In genomic region chr18:63936932-63937393, GRCh38 we compare ENCODE assay signal across 9 cellular contexts. TPM values are rescaled to one million over a fixed set of nuclear protein-coding genes. Genes with fewer than 3 reads are reported as not detected.
DNase-seq lines count a peak whose midpoint lies in the region; ATAC-seq, FAIRE-seq and TF ChIP-seq lines count a peak whose summit lies in the region.
"Had no signal": no experiment of that assay in that cellular context is flagged by ENCODE, and none has a peak within 500 bp of the region (broad histone marks: within the 10 kb centered on the region; RNA-seq: fewer than 3 reads in every experiment).

No MANE protein-coding gene starts in this region.

- H4K20me1 ChIP-seq in GM12878 (ENCODE audit: control insufficient read depth, insufficient read depth): no peaks in the 10 kb centered on the region

- POLR2A ChIA-PET in GM12878 (lab: Charles Lee): interaction anchor here (0.6 to 2.1 kb wide), 8 partner anchors 11 to 124 kb away, joined by 3 to 15 read pairs (median 3); partner anchors contain the start of genes SERPINB10 and SERPINB2

- ATAC-seq in GM18502 (IDR thresholded peaks at IDR 0.05; ENCODE audit: poor library complexity, unreplicated experiment) (peak; percentile 24), HG02884 (IDR thresholded peaks at IDR 0.05; ENCODE audit: unreplicated experiment) (peak; percentile 13), GM12878 (peak; percentile 71), HG02610 (IDR thresholded peaks at IDR 0.05; ENCODE audit: unreplicated experiment) (no peak)

- no TSS peak for BruUV-seq in GM12878 (replicated peaks; lab: Mats Ljungman, UMichigan)

- no peak for TF ChIP-seq RAD21 in GM12878 (IDR thresholded peaks at IDR 0.05; ENCODE audit: insufficient read depth, low read depth, low read length)

- H2AFZ ChIP-seq in GM12878 (ENCODE audit: control insufficient read depth, low read depth, low read length): peak overlapping the region; percentile 80

- TF ChIP-seq EP300 in GM12878 (IDR thresholded peaks at IDR 0.05; ENCODE audit: borderline replicate concordance in 1 of 2, control insufficient read depth in 1 of 2, low read depth in 2 of 2, low read length in 2 of 2): no peak
- TF ChIP-seq EP300 in ovary (IDR thresholded peaks at IDR 0.05): no peak

- no peak overlapping the region for H3K27ac ChIP-seq in GM12878 (ENCODE audit: control insufficient read depth, insufficient read depth)
- no peak overlapping the region for H3K27ac ChIP-seq in ovary

- DNase-seq in GM12878 (ENCODE audit: low read depth, low spot score) (no peak), ovary (no peak), islet precursor cell (no peak), NCI-H187 (lab: John Stamatoyannopoulos, UW) (no peak)
- no peak for DNase-seq in activated CD8-positive, alpha-beta memory T cell treated with anti-CD3 and anti-CD28 coated beads, Interleukin-2, amount 50 U/mL, for 4 hours

- H3K9me3 ChIP-seq in GM12878 (replicated peaks; ENCODE audit: control insufficient read depth, insufficient read depth, low read length) (no peaks in the 10 kb centered on the region), ovary (no peaks in the 10 kb centered on the region)

- WGBS in GM12878 (ENCODE audit: insufficient coverage, insufficient replicate concordance, low lambda C conversion rate, missing lambda C conversion rate): 3% methylated on average over 19 of the region's 19 CpGs
- WGBS in ovary, 3 donors: 40 to 52% (median 40%) methylated on average over 19 of the region's 19 CpGs

- H3K36me3 ChIP-seq in GM12878 (ENCODE audit: control insufficient read depth in 2 of 2, insufficient read depth in 2 of 2, low read length in 1 of 2) (no peaks in the 10 kb centered on the region), ovary (no peaks in the 10 kb centered on the region)

- TF ChIP-seq CTCF in GM12878 (IDR thresholded peaks at IDR 0.05 in 2 of 3, conservative IDR thresholded peaks at IDR 0.05 in 1 of 3; ENCODE audit: control insufficient read depth in 2 of 3, extremely low read depth in 1 of 3, insufficient read depth in 1 of 3, low read depth in 3 of 3, low read length in 3 of 3) (no peak), ovary (IDR thresholded peaks at IDR 0.05) (no peak)

- H3K27me3 ChIP-seq in GM12878 (replicated peaks in 1 of 2; ENCODE audit: control insufficient read depth in 2 of 2, insufficient read depth in 2 of 2, low read length in 1 of 2): no peaks in the 10 kb centered on the region
- no peaks in the 10 kb centered on the region for H3K27me3 ChIP-seq in ovary

- H3K4me1 ChIP-seq in GM12878 (ENCODE audit: control insufficient read depth, insufficient read depth, low read length) (peaks cover 9% of the 10 kb centered on the region), ovary (ENCODE audit: insufficient read depth) (peaks cover 4% of the 10 kb centered on the region)

- no peaks in the 10 kb centered on the region for H3K79me2 ChIP-seq in GM12878 (ENCODE audit: control insufficient read depth, insufficient read depth, low read length)

- intact Hi-C loops in GM12878 (cut with micrococcal nuclease; ENCODE audit: unreplicated experiment) (loop anchor here (1.0 kb wide), 5 partner anchors 42 to 419 kb away; no protein-coding TSS in a partner anchor), ovary (cut with DNase I) (no loop called here)

- SMC1A ChIA-PET in GM12878 (lab: Charles Lee; ENCODE audit: uncharacterized antibody, unreplicated experiment): interaction anchor here (0.6 to 6.9 kb wide), 32 partner anchors 8 to 420 kb away, joined by 3 to 105 read pairs (median 9); partner anchors contain the start of genes HMSD, SERPINB10 and SERPINB2

- CTCF ChIA-PET in GM12878 (lab: Yijun Ruan, JAX): interaction anchor here (0.6 to 7.2 kb wide), 42 partner anchors 9 to 426 kb away, joined by 3 to 185 read pairs (median 7); partner anchors contain the start of genes HMSD and SERPINB10

- peak overlapping the region; percentile 38 for H3K9ac ChIP-seq in GM12878 (ENCODE audit: control insufficient read depth, insufficient read depth, low read length)

- H3K4me3 ChIP-seq in GM12878: peak overlapping the region; percentile 73
- H3K4me3 ChIP-seq in ovary: peak overlapping the region; percentile 16

- peak overlapping the region; percentile 84 for H3K4me2 ChIP-seq in GM12878 (ENCODE audit: control insufficient read depth, insufficient read depth)

- FAIRE-seq in GM12878 (lab: Jason Lieb, UNC): no peak

- no peak for TF ChIP-seq POLR2A in GM12878 (IDR thresholded peaks at IDR 0.05; ENCODE audit: low read depth, low read length)
- no peak for TF ChIP-seq POLR2A in ovary (IDR thresholded peaks at IDR 0.05)

- in situ Hi-C loops in GM12878 (cut with MboI): loop anchor here (5.0 kb wide), 1 partner anchor 45 kb away; no protein-coding TSS in a partner anchor

- RAD21 ChIA-PET in GM12878 (lab: Charles Lee; ENCODE audit: unreplicated experiment): interaction anchor here (0.9 to 5.5 kb wide), 29 partner anchors 10 to 421 kb away, joined by 3 to 69 read pairs (median 9); partner anchors contain the start of genes HMSD, SERPINB10 and SERPINB2

RNA-seq across cellular contexts. Expression of gene HMSD, which starts 12.1 kb away (rescaled TPM):
- total RNA-seq in GM12878 (2013; cell fraction: nucleolus; rRNA removed): 61.4 and 70.4 TPM in 2 replicates
- total RNA-seq in GM12878 (2014; rRNA removed): 11.7 and 15.7 TPM in 2 replicates
- 24.8 and 41.0 TPM in 2 replicates for total RNA-seq in GM12878 (2014; rRNA removed; fragmentation: Illumina TruSeq; extraction: Trizol)
- 49.4 and 62.2 TPM in 2 replicates for total RNA-seq in GM12878 (2021)
- 6.1 TPM for polyA plus RNA-seq in GM12878 (2011; ENCODE audit: low read depth)
- 49.2 and 90.9 TPM in 2 replicates for polyA plus RNA-seq in GM12878 (2011; rRNA removed)
- polyA plus RNA-seq in GM12878 (2011; cell fraction: cytosol; rRNA removed): 23.5 and 27.0 TPM in 2 replicates
- 71.1 and 78.5 TPM in 2 replicates for polyA plus RNA-seq in GM12878 (2011; cell fraction: nucleus; rRNA removed)
- 15.3 and 41.5 TPM in 2 replicates for polyA plus RNA-seq in GM12878 (2012)
- 45.7 and 83.9 TPM in 2 replicates for polyA plus RNA-seq in GM12878 (2014; fragmentation: Illumina TruSeq; extraction: Trizol)
- 10 to 100 TPM; 31.5 to 33.4 TPM for polyA plus RNA-seq in GM12878 (2014; fragmentation: Nextera tagmentation; extraction: Ambion mirVana)
- polyA plus RNA-seq in GM12878 (2014; rRNA removed): 24.7 and 38.0 TPM in 2 replicates
- 10 to 100 TPM; 37.6 to 52.6 TPM for polyA plus RNA-seq in GM12878 (2016; fragmentation: Nextera tagmentation; extraction: Ambion mirVana)
- polyA minus RNA-seq in GM12878 (2011; rRNA and poly(A)+ RNA removed): 54.5 and 64.6 TPM in 2 replicates
- 4.7 and 17.2 TPM in 2 replicates for polyA minus RNA-seq in GM12878 (2011; cell fraction: cytosol; rRNA and poly(A)+ RNA removed)
- polyA minus RNA-seq in GM12878 (2011; cell fraction: nucleus; rRNA and poly(A)+ RNA removed): 76.6 and 118 TPM in 2 replicates
- total RNA-seq in ovary: 1 to 10 TPM in 1 of 7 donors, not detected in 6; 2.0 TPM
- polyA plus RNA-seq in ovary: under 1 TPM; 0.02 to 0.08 TPM

RNA-seq across cellular contexts. Expression of gene SERPINB10, which starts 29.2 kb away (rescaled TPM):
- 7.7 and 9.4 TPM in 2 replicates for total RNA-seq in GM12878 (2013; cell fraction: nucleolus; rRNA removed)
- total RNA-seq in GM12878 (2014; rRNA removed) (25.1 and 39.7 TPM in 2 replicates), GM12878 (2014; rRNA removed; fragmentation: Illumina TruSeq; extraction: Trizol) (35.6 and 40.6 TPM in 2 replicates), GM12878 (2021) (17.5 and 21.6 TPM in 2 replicates), ovary (1 to 10 TPM in 1 of 7 donors, not detected in 6; 2.0 TPM)
- 6.3 TPM for polyA plus RNA-seq in GM12878 (2011; ENCODE audit: low read depth)
- polyA plus RNA-seq in GM12878 (2011; rRNA removed) (83.5 and 128 TPM in 2 replicates), GM12878 (2014; fragmentation: Illumina TruSeq; extraction: Trizol) (44.6 and 64.1 TPM in 2 replicates), GM12878 (2014; fragmentation: Nextera tagmentation; extraction: Ambion mirVana) (10 to 100 TPM; 20.7 to 23.1 TPM), GM12878 (2014; rRNA removed) (21.0 and 28.3 TPM in 2 replicates), GM12878 (2016; fragmentation: Nextera tagmentation; extraction: Ambion mirVana) (10 to 100 TPM; 12.0 to 12.4 TPM), ovary (not detected)
- 34.4 and 37.0 TPM in 2 replicates for polyA plus RNA-seq in GM12878 (2011; cell fraction: cytosol; rRNA removed)
- polyA plus RNA-seq in GM12878 (2011; cell fraction: nucleus; rRNA removed): 16.5 and 19.3 TPM in 2 replicates
- 8.7 and 13.2 TPM in 2 replicates for polyA plus RNA-seq in GM12878 (2012)
- 30.3 and 53.0 TPM in 2 replicates for polyA minus RNA-seq in GM12878 (2011; rRNA and poly(A)+ RNA removed)
- polyA minus RNA-seq in GM12878 (2011; cell fraction: cytosol; rRNA and poly(A)+ RNA removed): 10.0 and 14.3 TPM in 2 replicates
- 5.5 and 7.7 TPM in 2 replicates for polyA minus RNA-seq in GM12878 (2011; cell fraction: nucleus; rRNA and poly(A)+ RNA removed)
- total RNA-seq: right cardiac atrium had no signal
- polyA plus RNA-seq: right cardiac atrium had no signal

RNA-seq across cellular contexts. Expression of gene SERPINB8, which starts 32.9 kb away (rescaled TPM):
- 23.8 and 26.6 TPM in 2 replicates for total RNA-seq in GM12878 (2013; cell fraction: nucleolus; rRNA removed)
- 9.9 and 11.2 TPM in 2 replicates for total RNA-seq in GM12878 (2014; rRNA removed)
- 11.1 and 12.1 TPM in 2 replicates for total RNA-seq in GM12878 (2014; rRNA removed; fragmentation: Illumina TruSeq; extraction: Trizol)
- total RNA-seq in GM12878 (2021): 21.8 and 22.0 TPM in 2 replicates
- polyA plus RNA-seq in GM12878 (2011; ENCODE audit: low read depth): 9.4 TPM
- polyA plus RNA-seq in GM12878 (2011; rRNA removed): 28.7 and 35.8 TPM in 2 replicates
- polyA plus RNA-seq in GM12878 (2011; cell fraction: cytosol; rRNA removed): 11.4 and 14.4 TPM in 2 replicates
- 42.5 and 44.8 TPM in 2 replicates for polyA plus RNA-seq in GM12878 (2011; cell fraction: nucleus; rRNA removed)
- polyA plus RNA-seq in GM12878 (2012): 10.4 and 13.6 TPM in 2 replicates
- 31.5 and 36.8 TPM in 2 replicates for polyA plus RNA-seq in GM12878 (2014; fragmentation: Illumina TruSeq; extraction: Trizol)
- polyA plus RNA-seq in GM12878 (2014; fragmentation: Nextera tagmentation; extraction: Ambion mirVana): 10 to 100 TPM in 1 of 2 experiments, 1 to 10 TPM in 1; 8.1 to 13.0 TPM
- 15.0 and 20.1 TPM in 2 replicates for polyA plus RNA-seq in GM12878 (2014; rRNA removed)
- polyA plus RNA-seq in GM12878 (2016; fragmentation: Nextera tagmentation; extraction: Ambion mirVana): 10 to 100 TPM; 16.2 to 17.2 TPM
- 12.6 and 13.6 TPM in 2 replicates for polyA minus RNA-seq in GM12878 (2011; rRNA and poly(A)+ RNA removed)
- 3.6 and 4.0 TPM in 2 replicates for polyA minus RNA-seq in GM12878 (2011; cell fraction: cytosol; rRNA and poly(A)+ RNA removed)
- polyA minus RNA-seq in GM12878 (2011; cell fraction: nucleus; rRNA and poly(A)+ RNA removed): 15.0 and 23.1 TPM in 2 replicates
- total RNA-seq in ovary: 10 to 100 TPM in 1 of 7 donors, 1 to 10 TPM in 6; 4.9 to 10.7 (median 6.9) TPM
- 10 to 100 TPM in 1 of 2 donors, 1 to 10 TPM in 1; 4.4 to 10.5 TPM for polyA plus RNA-seq in ovary

RNA-seq across cellular contexts. Expression of gene SERPINB2, which starts 49.5 kb away (rescaled TPM):
- 2.4 and 3.3 TPM in 2 replicates for total RNA-seq in GM12878 (2013; cell fraction: nucleolus; rRNA removed)
- 12.2 and 19.0 TPM in 2 replicates for total RNA-seq in GM12878 (2014; rRNA removed)
- total RNA-seq in GM12878 (2014; rRNA removed; fragmentation: Illumina TruSeq; extraction: Trizol): 12.2 and 12.9 TPM in 2 replicates
- total RNA-seq in GM12878 (2021): 9.6 and 12.5 TPM in 2 replicates
- 0.21 TPM for polyA plus RNA-seq in GM12878 (2011; ENCODE audit: low read depth)
- polyA plus RNA-seq in GM12878 (2011; rRNA removed): 25.3 and 32.2 TPM in 2 replicates
- polyA plus RNA-seq in GM12878 (2011; cell fraction: cytosol; rRNA removed): 14.6 and 15.7 TPM in 2 replicates
- 9.3 and 15.7 TPM in 2 replicates for polyA plus RNA-seq in GM12878 (2011; cell fraction: nucleus; rRNA removed)
- polyA plus RNA-seq in GM12878 (2012): 0.32 and 0.45 TPM in 2 replicates
- 19.2 and 22.2 TPM in 2 replicates for polyA plus RNA-seq in GM12878 (2014; fragmentation: Illumina TruSeq; extraction: Trizol)
- 10 to 100 TPM; 14.6 to 15.5 TPM for polyA plus RNA-seq in GM12878 (2014; fragmentation: Nextera tagmentation; extraction: Ambion mirVana)
- 11.2 and 17.2 TPM in 2 replicates for polyA plus RNA-seq in GM12878 (2014; rRNA removed)
- polyA plus RNA-seq in GM12878 (2016; fragmentation: Nextera tagmentation; extraction: Ambion mirVana): 10 to 100 TPM; 12.4 to 13.4 TPM
- polyA minus RNA-seq in GM12878 (2011; rRNA and poly(A)+ RNA removed): 11.7 and 12.2 TPM in 2 replicates
- 1.8 and 4.4 TPM in 2 replicates for polyA minus RNA-seq in GM12878 (2011; cell fraction: cytosol; rRNA and poly(A)+ RNA removed)
- 3.2 and 4.4 TPM in 2 replicates for polyA minus RNA-seq in GM12878 (2011; cell fraction: nucleus; rRNA and poly(A)+ RNA removed)
- 10 to 100 TPM in 1 of 7 donors, 1 to 10 TPM in 1, under 1 TPM in 2, not detected in 3; 0.32 to 11.4 (median 3.5) TPM for total RNA-seq in ovary
- polyA plus RNA-seq in ovary: 1 to 10 TPM; 1.1 to 1.4 TPM
- total RNA-seq: right cardiac atrium had no signal
- polyA plus RNA-seq: right cardiac atrium had no signal

Comparison
In these comparisons a context has a peak if more than half of its experiments do, and no peak if none do; other contexts are left out.
1. RNA of gene HMSD, which starts 12.1 kb away (total RNA-seq): 11.7 to 70.4 TPM in GM12878; 2.0 TPM in ovary; every median in the first group is over 4 times any median in the second.